8 cellular contexts compared by ENCODE assay signal in the genomic region with DNA sequence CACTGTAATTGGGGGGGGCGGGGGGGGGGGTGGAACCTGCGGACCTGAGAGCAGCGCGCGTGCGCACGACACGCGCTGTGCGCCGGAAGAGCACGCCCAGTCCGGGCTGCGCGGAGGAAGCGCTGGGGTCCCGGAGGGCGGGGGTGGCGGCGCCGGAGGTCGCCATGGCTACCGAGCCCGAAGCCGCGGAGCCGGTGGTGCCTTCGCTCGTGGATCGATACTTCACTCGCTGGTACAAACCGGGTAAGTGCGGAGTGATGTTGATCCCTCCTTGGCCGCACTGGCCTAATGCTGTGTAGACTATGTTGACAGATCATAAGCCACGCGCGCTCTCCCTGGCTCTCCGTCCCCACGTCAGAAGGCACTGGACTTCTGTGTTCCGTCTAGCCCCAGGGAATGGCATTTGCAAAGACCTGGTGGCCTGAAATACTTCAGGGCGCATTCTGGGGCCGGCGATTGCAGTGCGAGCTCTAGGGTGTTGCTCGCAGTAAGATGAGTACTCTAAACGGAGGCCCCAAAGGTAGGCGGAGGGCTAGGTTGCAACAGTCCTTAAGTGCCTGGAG. TPM values are rescaled to one million over a fixed set of nuclear protein-coding genes. Genes with fewer than 3 reads are reported as not detected.
DNase-seq lines count a peak whose midpoint lies in the region; ATAC-seq and TF ChIP-seq lines count a peak whose summit lies in the region.

A gene with protein sequence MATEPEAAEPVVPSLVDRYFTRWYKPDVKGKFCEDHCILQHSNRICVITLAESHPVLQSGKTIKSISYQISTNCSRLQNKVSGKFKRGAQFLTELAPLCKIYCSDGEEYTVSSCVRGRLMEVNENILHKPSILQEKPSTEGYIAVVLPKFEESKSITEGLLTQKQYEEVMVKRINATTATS (plus strand): TSS at position 78 of the 563 bp plus-strand sequence. CDS start 87 bp downstream, at position 165.

- peaks cover 15% of the 10 kb centered on the region for H3K4me1 ChIP-seq in mucosa of descending colon (ENCODE audit: low read depth)

- intact Hi-C loops in mucosa of descending colon (cut with DNase I, micrococcal nuclease) = no loop called here

- peak; percentile 79 for ATAC-seq in GM19467 (IDR thresholded peaks at IDR 0.05; ENCODE audit: unreplicated experiment)
- ATAC-seq in mucosa of descending colon = peak; percentile 93

- H3K27ac ChIP-seq in epithelial cell of prostate = peak within 1 kb of the TSS; percentile 75

- H3K9me3 ChIP-seq in mucosa of descending colon = no peaks in the 10 kb centered on the region

- DNase-seq in CMK (ENCODE audit: low read depth) = peak; percentile 62
- peak; percentile 27 for DNase-seq in HS-27A (ENCODE audit: low read depth)
- peak; percentile 82 for DNase-seq in NOMO-1 treated with dmso at 0.1 percent for 144 hours (lab: John Stamatoyannopoulos, UW; ENCODE audit: unreplicated experiment)
- peak; percentile 86 for DNase-seq in activated CD8-positive, alpha-beta memory T cell treated with anti-CD3 and anti-CD28 coated beads, Interleukin-2, amount 50 U/mL, for 48 hours
- peak; percentile 12 for DNase-seq in epithelial cell of prostate (ENCODE audit: low read depth, low spot score)
- DNase-seq in mucosa of descending colon = peak; percentile 75 to 87 (median 83)
- peak; percentile 53 to 64 for DNase-seq in stimulated activated CD8-positive, alpha-beta memory T cell treated with anti-CD3 and anti-CD28 coated beads, Interleukin-4, amount 100 ng/mL, for 1 hour (ENCODE audit: low read depth in 2 of 2, low spot score in 1 of 2)

- peak within 1 kb of the TSS; percentile 74 for H3K4me3 ChIP-seq in mucosa of descending colon

- no peaks in the 10 kb centered on the region for H3K36me3 ChIP-seq in mucosa of descending colon (ENCODE audit: low read depth)

- no peak for TF ChIP-seq CTCF in mucosa of descending colon (IDR thresholded peaks at IDR 0.05)

RNA-seq across cellular contexts. Expression of the gene that starts here (rescaled TPM):
- total RNA-seq in mucosa of descending colon = 10 to 100 TPM; 13.2 to 16.8 (median 15.2) TPM

Comparison
In these comparisons a context has a peak if more than half of its experiments do, and no peak if none do; other contexts are left out.
1. Peak in every context shown above with its lines: DNase-seq, ATAC-seq, H3K4me3 ChIP-seq and H3K27ac ChIP-seq.
2. DNase-seq: peak in every context shown above with its lines; median percentile 86 in activated CD8-positive, alpha-beta memory T cell treated with anti-CD3 and anti-CD28 coated beads, Interleukin-2, amount 50 U/mL, for 48 hours; 83 in mucosa of descending colon; 82 in NOMO-1 treated with dmso at 0.1 percent for 144 hours; 62 in CMK; 58 in stimulated activated CD8-positive, alpha-beta memory T cell treated with anti-CD3 and anti-CD28 coated beads, Interleukin-4, amount 100 ng/mL, for 1 hour; 27 in HS-27A; 12 in epithelial cell of prostate.